In genomic region chr14:74611672-74612345, GRCh38 we compare ENCODE assay signal across 7 cellular contexts. TPM values are rescaled to one million over a fixed set of nuclear protein-coding genes. Genes with fewer than 3 reads are reported as not detected.
DNase-seq lines count a peak whose midpoint lies in the region; ATAC-seq, FAIRE-seq and TF ChIP-seq lines count a peak whose summit lies in the region.

Gene LTBP2, minus strand, starts transcription at chr14:74612237. Its CDS starts 293 bp downstream, at chr14:74611944.

- H3K4me1 ChIP-seq in HAP-1 (no peaks in the 10 kb centered on the region), muscle layer of colon (ENCODE audit: insufficient read depth, low read length) (peaks cover 4% of the 10 kb centered on the region)

- no peak within 1 kb of the TSS for H3K27ac ChIP-seq in muscle layer of colon (ENCODE audit: low read depth, low read length)

- H3K4me3 ChIP-seq in HAP-1 (peak within 1 kb of the TSS; percentile 48), muscle layer of colon (ENCODE audit: low read depth in 1 of 2, low read length in 2 of 2) (peak within 1 kb of the TSS; percentile 35 to 54)

- peak within 1 kb of the TSS; percentile 67 for H3K4me3 Mint-ChIP-seq in T-helper 1 cell treated with Interleukin-12 subunit alpha and Interleukin-12 subunit beta and Interleukin-4 antibody, amounts not matched to agents 30 μg/mL and 1 μg/mL, for 36 hours
- peak within 1 kb of the TSS; percentile 80 for H3K4me3 Mint-ChIP-seq in endothelial cell (ENCODE audit: unreplicated experiment)

- H3K4me1 Mint-ChIP-seq in T-helper 1 cell treated with Interleukin-12 subunit alpha and Interleukin-12 subunit beta and Interleukin-4 antibody, amounts not matched to agents 30 μg/mL and 1 μg/mL, for 36 hours (ENCODE audit: low read depth) = peaks cover 31% of the 10 kb centered on the region
- H3K4me1 Mint-ChIP-seq in endothelial cell (ENCODE audit: unreplicated experiment) = peaks cover 7% of the 10 kb centered on the region

- in situ Hi-C loops in HAP-1 (cut with MboI; ENCODE audit: low sequenced_read_pairs) = no loop called here

- peaks cover 65% of the 10 kb centered on the region for H3K27me3 Mint-ChIP-seq in T-helper 1 cell treated with Interleukin-12 subunit alpha and Interleukin-12 subunit beta and Interleukin-4 antibody, amounts not matched to agents 30 μg/mL and 1 μg/mL, for 36 hours (ENCODE audit: low read depth)
- peaks cover 34% of the 10 kb centered on the region for H3K27me3 Mint-ChIP-seq in endothelial cell (ENCODE audit: unreplicated experiment)

- H3K27me3 ChIP-seq in HAP-1 (ENCODE audit: low read depth) (no peaks in the 10 kb centered on the region), muscle layer of colon (ENCODE audit: control insufficient read depth in 1 of 2, insufficient read depth in 2 of 2, low read length in 2 of 2) (peaks cover 0 to 23% of the 10 kb centered on the region in 2 donors)

- no peak for DNase-seq in HAP-1 (ENCODE audit: low spot score in 2 of 2)
- DNase-seq in endothelial cell (ENCODE audit: low spot score) = peak; percentile 26
- DNase-seq in RCC 7860 (ENCODE audit: low spot score) = no peak
- DNase-seq in germinal center (ENCODE audit: low spot score) = no peak

- H3K9ac ChIP-seq in muscle layer of colon (ENCODE audit: low read length) = no peak within 1 kb of the TSS

- TF ChIP-seq CTCF in endothelial cell (IDR thresholded peaks at IDR 0.05; ENCODE audit: unreplicated experiment) = no peak

- FAIRE-seq in RCC 7860 (lab: Jason Lieb, UNC) = no peak

- no peaks in the 10 kb centered on the region for H3K9me3 Mint-ChIP-seq in T-helper 1 cell treated with Interleukin-12 subunit alpha and Interleukin-12 subunit beta and Interleukin-4 antibody, amounts not matched to agents 30 μg/mL and 1 μg/mL, for 36 hours
- H3K9me3 Mint-ChIP-seq in endothelial cell (ENCODE audit: unreplicated experiment) = no peaks in the 10 kb centered on the region

- no peak within 1 kb of the TSS for H3K27ac Mint-ChIP-seq in T-helper 1 cell treated with Interleukin-12 subunit alpha and Interleukin-12 subunit beta and Interleukin-4 antibody, amounts not matched to agents 30 μg/mL and 1 μg/mL, for 36 hours
- no peak within 1 kb of the TSS for H3K27ac Mint-ChIP-seq in endothelial cell (ENCODE audit: unreplicated experiment)

- peaks cover 3% of the 10 kb centered on the region for H3K36me3 Mint-ChIP-seq in T-helper 1 cell treated with Interleukin-12 subunit alpha and Interleukin-12 subunit beta and Interleukin-4 antibody, amounts not matched to agents 30 μg/mL and 1 μg/mL, for 36 hours (ENCODE audit: low read depth)
- peaks cover 11% of the 10 kb centered on the region for H3K36me3 Mint-ChIP-seq in endothelial cell (ENCODE audit: low read depth, unreplicated experiment)

- no peak for ATAC-seq in GM19351 (IDR thresholded peaks at IDR 0.05; ENCODE audit: unreplicated experiment)

- no peaks in the 10 kb centered on the region for H3K9me3 ChIP-seq in HAP-1
- H3K9me3 ChIP-seq in muscle layer of colon (ENCODE audit: low read length) = no peaks in the 10 kb centered on the region

- H3K36me3 ChIP-seq in HAP-1 (replicated peaks) = no peaks in the 10 kb centered on the region
- H3K36me3 ChIP-seq in muscle layer of colon (ENCODE audit: insufficient read depth, low read length) = no peaks in the 10 kb centered on the region

RNA-seq across cellular contexts. Expression of gene LTBP2, which starts in this region (rescaled TPM):
- total RNA-seq in endothelial cell (ENCODE audit: unreplicated experiment) = 1.9 TPM
